ENCODE assay signal across 26 cellular contexts in the genomic region with DNA sequence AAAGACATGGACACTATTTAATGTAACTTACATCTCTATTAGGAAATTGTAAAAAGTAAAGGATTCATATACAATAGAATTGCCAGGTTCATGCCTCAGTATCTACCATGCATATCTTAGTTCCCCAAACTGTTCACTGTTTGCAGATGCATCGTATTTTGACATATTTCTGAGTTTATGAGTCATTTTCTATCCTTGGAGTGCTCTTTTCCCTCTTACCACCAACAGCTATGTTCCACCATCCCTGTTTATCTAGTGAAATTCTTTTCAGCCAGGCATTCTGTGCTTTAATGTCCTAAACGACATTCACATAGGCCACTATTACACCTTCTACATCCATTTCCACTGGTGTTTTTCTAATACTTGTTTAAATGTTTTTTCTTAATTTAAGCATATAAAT.
"Had no signal": no experiment of that assay in that cellular context is flagged by ENCODE, and none has a peak within 500 bp of the region (broad histone marks: within the 10 kb centered on the region; RNA-seq: fewer than 3 reads in every experiment).

No MANE protein-coding gene starts in this region.

- H3K9me3 ChIP-seq: body of pancreas, colonic mucosa, esophagus muscularis mucosa, gastroesophageal sphincter, heart right ventricle had no signal

- H3K27me3 ChIP-seq: body of pancreas, colonic mucosa, esophagus muscularis mucosa, gastroesophageal sphincter had no signal

- H3K4me1 ChIP-seq: body of pancreas had no signal

- H3K36me3 ChIP-seq: colonic mucosa, esophagus muscularis mucosa, gastroesophageal sphincter, heart right ventricle had no signal

- H3K27ac ChIP-seq: body of pancreas, colonic mucosa, gastroesophageal sphincter, heart right ventricle had no signal

- H3K4me3 ChIP-seq: body of pancreas, colonic mucosa, esophagus muscularis mucosa, gastroesophageal sphincter, heart right ventricle had no signal

- DNase-seq: activated CD4-positive, alpha-beta T cell treated with anti-CD3 and anti-CD28 coated beads for 1 hour; activated CD4-positive, alpha-beta T cell treated with anti-CD3 and anti-CD28 coated beads for 4 hours; activated CD4-positive, alpha-beta T cell treated with anti-CD3 and anti-CD28 coated beads, Interleukin-2, amount 10 ng/mL, durations not matched to agents 7 days and 5 days; activated CD4-positive, alpha-beta T cell treated with anti-CD3 and anti-CD28 coated beads, Interleukin-2, amount 50 U/mL, for 4 hours; activated CD8-positive, alpha-beta memory T cell treated with anti-CD3 and anti-CD28 coated beads for 24 hours; activated CD8-positive, alpha-beta T cell treated with anti-CD3 and anti-CD28 coated beads for 36 hours; activated effector memory CD4-positive, alpha-beta T cell treated with Interleukin-2 at 50 U/mL for 16 hours; activated gamma-delta T cell treated with Interleukin-2 at 50 U/mL for 16 hours; activated naive CD4-positive, alpha-beta T cell treated with anti-CD3 and anti-CD28 coated beads, Interleukin-2, amount 50 U/mL, for 16 hours; activated naive CD4-positive, alpha-beta T cell treated with Interleukin-2 at 50 U/mL for 16 hours; activated T-cell treated with anti-CD3 and anti-CD28 coated beads, Interleukin-2, amount 50 U/mL, for 4 hours; amygdala; aorta; body of pancreas; central memory CD4-positive, alpha-beta T cell; cerebellar nuclear complex; colonic mucosa; effector CD8-positive, alpha-beta T cell; erythroblast; foreskin melanocyte; heart right ventricle; T-helper 1 cell; T-helper 17 cell; T1000 had no signal
